ENCODE assay signal across 18 cellular contexts in genomic region chr17:81248649-81249048, GRCh38. TPM values are rescaled to one million over a fixed set of nuclear protein-coding genes. Genes with fewer than 3 reads are reported as not detected.
A peak's percentile ranks its signal among the peaks of the same experiment; 100 is the strongest.
DNase-seq lines count a peak whose midpoint lies in the region; ATAC-seq, FAIRE-seq and TF ChIP-seq lines count a peak whose summit lies in the region.
"Had no signal": no experiment of that assay in that cellular context is flagged by ENCODE, and none has a peak within 500 bp of the region (broad histone marks: within the 10 kb centered on the region; RNA-seq: fewer than 3 reads in every experiment).

No MANE protein-coding gene starts in this region.

- H3K27ac ChIP-seq in H1 (ENCODE audit: low read depth, low read length) (no peak overlapping the region), neural progenitor cell (no peak overlapping the region)
- H3K27ac ChIP-seq: BLaER1 treated with 17β-estradiol and CSF1 and Interleukin-3, amounts not matched to agents 10 nM and 100 nM; KMS-11 had no signal

- peaks cover 3% of the 10 kb centered on the region; the same call in 1 of the 2 replicates for H3K23me2 ChIP-seq in H1 (ENCODE audit: low read depth, low read length)

- H4K8ac ChIP-seq in H1 (ENCODE audit: extremely low read depth, insufficient read depth, low read length) = peak overlapping the region; percentile 57; the same call in 1 of the 2 replicates

- no peak for TF ChIP-seq EP300 in H1 (IDR thresholded peaks at IDR 0.05; ENCODE audit: borderline replicate concordance in 1 of 2, low read depth in 2 of 2, low read length in 2 of 2)

- H3K79me2 ChIP-seq in H1 (ENCODE audit: control insufficient read depth in 1 of 2, insufficient read depth in 2 of 2, low read length in 2 of 2) = no peaks in the 10 kb centered on the region
- H3K79me2 ChIP-seq in neural progenitor cell (ENCODE audit: low read depth) = no peaks in the 10 kb centered on the region

- H3K9me3 ChIP-seq in BE2C = no peaks in the 10 kb centered on the region
- no peaks in the 10 kb centered on the region for H3K9me3 ChIP-seq in H1 (ENCODE audit: insufficient read depth in 2 of 2, low read depth in 1 of 2, low read length in 1 of 2)
- no peaks in the 10 kb centered on the region for H3K9me3 ChIP-seq in neural progenitor cell (ENCODE audit: low read depth)

- no peak overlapping the region for H3K4me3 Mint-ChIP-seq in activated naive CD4-positive, alpha-beta T cell treated with anti-CD3 and anti-CD28 coated beads for 36 hours
- H3K4me3 Mint-ChIP-seq in neural progenitor cell = peak overlapping the region; percentile 53
- H3K4me3 Mint-ChIP-seq in activated T-helper 17 cell treated with anti-CD3 and anti-CD28 coated beads, Interleukin-2, amount 50 U/mL, for 72 hours = no peak overlapping the region
- H3K4me3 Mint-ChIP-seq: CD8-positive, alpha-beta T cell had no signal

- H3K36me3 ChIP-seq in BE2C = no peaks in the 10 kb centered on the region
- H3K36me3 ChIP-seq in H1 (ENCODE audit: control insufficient read depth in 2 of 4, insufficient read depth in 4 of 4, low read length in 3 of 4) = no peaks in the 10 kb centered on the region; a peak in 1 of 8 replicates
- no peaks in the 10 kb centered on the region for H3K36me3 ChIP-seq in neural progenitor cell

- no peak overlapping the region for H3K4ac ChIP-seq in H1 (replicated peaks; ENCODE audit: insufficient read length, low read depth, low read length)

- H2BK12ac ChIP-seq in H1 (ENCODE audit: low read depth, low read length) = no peak overlapping the region

- TF ChIP-seq POLR2A in H1 (IDR thresholded peaks at IDR 0.05; ENCODE audit: control extremely low read depth in 1 of 2, low read depth in 2 of 2, low read length in 2 of 2) = no peak

- H3K14ac ChIP-seq in H1 (ENCODE audit: insufficient read length) = no peak overlapping the region

- H3K4me3 ChIP-seq in BE2C (ENCODE audit: low read depth, low read length) = no peak overlapping the region
- H3K4me3 ChIP-seq in H1 (ENCODE audit: extremely low read depth in 1 of 4, insufficient read depth in 2 of 4, low read depth in 3 of 4, low read length in 4 of 4) = no peak overlapping the region
- no peak overlapping the region for H3K4me3 ChIP-seq in neural progenitor cell
- H3K4me3 ChIP-seq: BLaER1 treated with 17β-estradiol and CSF1 and Interleukin-3, amounts not matched to agents 10 nM and 100 nM; GM12878 had no signal

- 96% methylated on average over 11 of the region's 16 CpGs; no CpG with 5 or more reads in 1 of the 2 experiments for WGBS in H1 (ENCODE audit: extremely low coverage in 1 of 2, insufficient coverage in 1 of 2, insufficient read length in 1 of 2, insufficient replicate concordance in 2 of 2, low coverage in 1 of 2, low lambda C conversion rate in 2 of 2, missing lambda C conversion rate in 1 of 2), 2 experiments

- H3K56ac ChIP-seq in H1 (replicated peaks; ENCODE audit: insufficient read length, low read depth, low read length) = no peak overlapping the region

- FAIRE-seq in H1 (lab: Jason Lieb, UNC) = no peak
- FAIRE-seq: A204.1, GM12878, GM19239 had no signal

- H4K20me1 ChIP-seq in H1 (replicated peaks in 1 of 2; ENCODE audit: control insufficient read depth in 1 of 2, insufficient read depth in 2 of 2, low read length in 2 of 2) (peaks cover 0 to 11% of the 10 kb centered on the region in 2 experiments), neural progenitor cell (ENCODE audit: low read depth) (peaks cover 14% of the 10 kb centered on the region)

- POLR2A ChIA-PET in H1 (lab: Charles Lee; ENCODE audit: partially characterized antibody) = interaction anchor here (1.3 kb wide), 2 partner anchors 9 to 26 kb away, joined by 4 to 6 read pairs; partner anchors contain the start of genes CEP131, NDUFAF8 and TEPSIN

- TF ChIP-seq CTCF in BE2C (IDR thresholded peaks at IDR 0.05; ENCODE audit: low read depth, low read length) (no peak), H1 (IDR thresholded peaks at IDR 0.05; ENCODE audit: control extremely low read depth in 1 of 3, insufficient read depth in 1 of 3, low read depth in 1 of 3, low read length in 3 of 3) (no peak), neural progenitor cell (IDR thresholded peaks at IDR 0.05) (no peak)

- H3K9me3 Mint-ChIP-seq in activated naive CD4-positive, alpha-beta T cell treated with anti-CD3 and anti-CD28 coated beads, Interleukin-2, amount 50 U/mL, for 72 hours = no peaks in the 10 kb centered on the region
- no peaks in the 10 kb centered on the region for H3K9me3 Mint-ChIP-seq in activated naive CD4-positive, alpha-beta T cell treated with anti-CD3 and anti-CD28 coated beads for 36 hours
- no peaks in the 10 kb centered on the region for H3K9me3 Mint-ChIP-seq in neural progenitor cell
- H3K9me3 Mint-ChIP-seq in activated T-helper 17 cell treated with anti-CD3 and anti-CD28 coated beads, Interleukin-2, amount 50 U/mL, for 72 hours = no peaks in the 10 kb centered on the region
- H3K9me3 Mint-ChIP-seq: CD8-positive, alpha-beta T cell had no signal

- DNase-seq in activated naive CD4-positive, alpha-beta T cell treated with anti-CD3 and anti-CD28 coated beads, Interleukin-2, amount 50 U/mL, for 72 hours (ENCODE audit: low spot score in 2 of 2) = no peak
- DNase-seq in activated naive CD4-positive, alpha-beta T cell treated with anti-CD3 and anti-CD28 coated beads for 36 hours = no peak
- peak; percentile 10 for DNase-seq in BE2C
- no peak for DNase-seq in H1 (ENCODE audit: low read depth in 1 of 2, low spot score in 2 of 2)
- no peak for DNase-seq in neural progenitor cell (ENCODE audit: low spot score)
- DNase-seq in ureter (ENCODE audit: low spot score) = no peak
- DNase-seq: CD8-positive, alpha-beta T cell; GOT3; NCI-H187 treated with DMSO at 0.1 percent for 48 hours; NCI-H2227 treated with DMSO at 0.1 percent for 48 hours; NCI-H510A treated with DMSO at 0.1 percent for 48 hours had no signal

- H3K36me3 Mint-ChIP-seq in activated naive CD4-positive, alpha-beta T cell treated with anti-CD3 and anti-CD28 coated beads, Interleukin-2, amount 50 U/mL, for 72 hours = peaks cover 0 to 4% of the 10 kb centered on the region in 2 donors
- peaks cover 9% of the 10 kb centered on the region for H3K36me3 Mint-ChIP-seq in activated naive CD4-positive, alpha-beta T cell treated with anti-CD3 and anti-CD28 coated beads for 36 hours (ENCODE audit: low read depth)
- H3K36me3 Mint-ChIP-seq in neural progenitor cell = peaks cover 6% of the 10 kb centered on the region
- peaks cover 40% of the 10 kb centered on the region for H3K36me3 Mint-ChIP-seq in activated T-helper 17 cell treated with anti-CD3 and anti-CD28 coated beads, Interleukin-2, amount 50 U/mL, for 72 hours (ENCODE audit: low read depth)

- H3K23ac ChIP-seq in H1 (ENCODE audit: insufficient read length) = no peak overlapping the region

- CTCF ChIA-PET in activated naive CD4-positive, alpha-beta T cell treated with anti-CD3 and anti-CD28 coated beads for 36 hours (lab: Charles Lee) = no interaction called here
- CTCF ChIA-PET in H1 (lab: Charles Lee; ENCODE audit: partially characterized antibody) = interaction anchor here (0.8 to 1.3 kb wide), 3 partner anchors 19 to 119 kb away, joined by 3 read pairs; no protein-coding TSS in a partner anchor

- ATAC-seq in activated naive CD4-positive, alpha-beta T cell treated with anti-CD3 and anti-CD28 coated beads, Interleukin-2, amount 50 U/mL, for 72 hours = no peak
- no peak for ATAC-seq in activated T-helper 17 cell treated with anti-CD3 and anti-CD28 coated beads, Interleukin-2, amount 50 U/mL, for 72 hours (replicated peaks)
- ATAC-seq in HG02852 (IDR thresholded peaks at IDR 0.05; ENCODE audit: unreplicated experiment) = no peak
- ATAC-seq: CD8-positive, alpha-beta T cell; GM12878 had no signal

- H3K9ac ChIP-seq in H1 (replicated peaks in 1 of 4; ENCODE audit: extremely low read depth in 1 of 4, low read depth in 3 of 4, low read length in 3 of 4) (no peak overlapping the region), neural progenitor cell (no peak overlapping the region)
- H3K9ac ChIP-seq: BLaER1 treated with 17β-estradiol and CSF1 and Interleukin-3, amounts not matched to agents 10 nM and 100 nM; KMS-11 had no signal

- H3K27me3 ChIP-seq in BE2C (no peaks in the 10 kb centered on the region), H1 (replicated peaks in 1 of 4; ENCODE audit: control insufficient read depth in 3 of 4, extremely low read depth in 1 of 4, insufficient read depth in 3 of 4, low read length in 3 of 4) (no peaks in the 10 kb centered on the region), neural progenitor cell (no peaks in the 10 kb centered on the region)

- H3K27ac Mint-ChIP-seq in activated naive CD4-positive, alpha-beta T cell treated with anti-CD3 and anti-CD28 coated beads, Interleukin-2, amount 50 U/mL, for 72 hours = peak overlapping the region; percentile 2 to 14
- H3K27ac Mint-ChIP-seq in activated naive CD4-positive, alpha-beta T cell treated with anti-CD3 and anti-CD28 coated beads for 36 hours = no peak overlapping the region
- peak overlapping the region; percentile 82 for H3K27ac Mint-ChIP-seq in neural progenitor cell
- H3K27ac Mint-ChIP-seq in activated T-helper 17 cell treated with anti-CD3 and anti-CD28 coated beads, Interleukin-2, amount 50 U/mL, for 72 hours = no peak overlapping the region
- H3K27ac Mint-ChIP-seq: CD8-positive, alpha-beta T cell had no signal

- no peak overlapping the region for H2AK5ac ChIP-seq in H1 (ENCODE audit: low read depth, low read length)

- H3K4me1 ChIP-seq in BE2C (peaks cover 45% of the 10 kb centered on the region), H1 (replicated peaks in 1 of 4; ENCODE audit: control insufficient read depth in 3 of 4, insufficient read depth in 4 of 4, low read length in 3 of 4) (peaks cover 0 to 8% (median 1%) of the 10 kb centered on the region in 4 experiments; a peak in 2 of 7 replicates), neural progenitor cell (no peaks in the 10 kb centered on the region)

- H2AFZ ChIP-seq in H1 (ENCODE audit: low read length) = no peak overlapping the region
- no peak overlapping the region for H2AFZ ChIP-seq in neural progenitor cell (replicated peaks)

- H4K5ac ChIP-seq in H1 (ENCODE audit: insufficient read length, low read depth, low read length) = no peak overlapping the region

- H3K4me1 Mint-ChIP-seq in activated naive CD4-positive, alpha-beta T cell treated with anti-CD3 and anti-CD28 coated beads for 36 hours (ENCODE audit: low read depth) = peaks cover 7% of the 10 kb centered on the region
- H3K4me1 Mint-ChIP-seq in neural progenitor cell = peaks cover 26% of the 10 kb centered on the region
- H3K4me1 Mint-ChIP-seq in activated T-helper 17 cell treated with anti-CD3 and anti-CD28 coated beads, Interleukin-2, amount 50 U/mL, for 72 hours = peaks cover 13% of the 10 kb centered on the region

- no peaks in the 10 kb centered on the region for H3K27me3 Mint-ChIP-seq in activated naive CD4-positive, alpha-beta T cell treated with anti-CD3 and anti-CD28 coated beads for 36 hours (ENCODE audit: low read depth)
- H3K27me3 Mint-ChIP-seq in neural progenitor cell (ENCODE audit: insufficient read depth, low read depth) = peaks cover 7% of the 10 kb centered on the region
- no peaks in the 10 kb centered on the region for H3K27me3 Mint-ChIP-seq in activated T-helper 17 cell treated with anti-CD3 and anti-CD28 coated beads, Interleukin-2, amount 50 U/mL, for 72 hours

- intact Hi-C loops in activated naive CD4-positive, alpha-beta T cell treated with anti-CD3 and anti-CD28 coated beads for 36 hours (cut with micrococcal nuclease) = no loop called here

- no peak overlapping the region for H2BK120ac ChIP-seq in H1 (replicated peaks; ENCODE audit: low read depth, low read length)

- no peak overlapping the region for H2BK5ac ChIP-seq in H1 (ENCODE audit: low read depth, low read length)

- no peak overlapping the region for H2BK20ac ChIP-seq in H1 (ENCODE audit: low read length)

- H3K4me2 ChIP-seq in H1 (ENCODE audit: insufficient read depth in 1 of 2, low read depth in 2 of 2, low read length in 2 of 2) = no peak overlapping the region
- H3K4me2 ChIP-seq in neural progenitor cell = no peak overlapping the region
- H3K4me2 ChIP-seq: BLaER1 treated with 17β-estradiol and CSF1 and Interleukin-3, amounts not matched to agents 10 nM and 100 nM; KMS-11 had no signal

- no peak overlapping the region for H2BK15ac ChIP-seq in H1 (ENCODE audit: low read length)

- TF ChIP-seq RAD21 in H1 (IDR thresholded peaks at IDR 0.05 in 1 of 2, conservative IDR thresholded peaks at IDR 0.05 in 1 of 2; ENCODE audit: low read depth in 2 of 2, low read length in 2 of 2) = no peak

- H4K91ac ChIP-seq in H1 (replicated peaks; ENCODE audit: insufficient read length, low read length) = no peak overlapping the region

- H3F3A ChIP-seq in neural progenitor cell (ENCODE audit: low read depth) = peaks cover 6% of the 10 kb centered on the region

- H3K18ac ChIP-seq in H1 (ENCODE audit: extremely low read depth, low read length) = no peak overlapping the region

- H3K79me1 ChIP-seq in H1 (ENCODE audit: low read depth, low read length) = no peaks in the 10 kb centered on the region

RNA-seq across cellular contexts. Expression of gene NDUFAF8, which starts 9.5 kb away (rescaled TPM):
- total RNA-seq in activated naive CD4-positive, alpha-beta T cell treated with anti-CD3 and anti-CD28 coated beads, Interleukin-2, amount 50 U/mL, for 72 hours = 10 to 100 TPM; 50.1 to 52.5 TPM
- total RNA-seq in activated naive CD4-positive, alpha-beta T cell treated with anti-CD3 and anti-CD28 coated beads for 36 hours = 10 to 100 TPM; 75.7 to 77.0 TPM
- 287 TPM for polyA plus RNA-seq in BE2C (2012; ENCODE audit: insufficient read depth, insufficient read length, low read depth)
- total RNA-seq in H1 (2021; fragmentation: NEBNext Ultra II Directional; extraction: Animal tissue kit (Norgen Biotek cat#: 25700)) = 48.9 and 60.2 TPM in 2 replicates
- 91.1 and 95.6 TPM in 2 replicates for polyA plus RNA-seq in H1 (2011; rRNA removed)
- polyA plus RNA-seq in H1 (2011; cell fraction: cytosol; rRNA removed) = 88.1 TPM
- 56.3 TPM for polyA plus RNA-seq in H1 (2011; cell fraction: nucleus; rRNA removed)
- 123 to 151 TPM (median 134 TPM) in 4 replicates for polyA plus RNA-seq in H1 (2012, experiment 1 of 2)
- polyA plus RNA-seq in H1 (2012, experiment 2 of 2) = 129 TPM
- polyA plus RNA-seq in H1 (2013, experiment 1 of 2) = 160 TPM
- 163 TPM for polyA plus RNA-seq in H1 (2013, experiment 2 of 2)
- 7.2 and 14.2 TPM in 2 replicates for polyA minus RNA-seq in H1 (2011; rRNA and poly(A)+ RNA removed)
- polyA minus RNA-seq in H1 (2011; cell fraction: cytosol; rRNA and poly(A)+ RNA removed) = 20.0 TPM
- 21.6 TPM for polyA minus RNA-seq in H1 (2011; cell fraction: nucleus; rRNA and poly(A)+ RNA removed)
- total RNA-seq in neural progenitor cell (ENCODE audit: low replicate concordance) (29.8 and 34.7 TPM in 2 replicates), ureter (52.9 TPM)
- total RNA-seq in activated T-helper 17 cell treated with anti-CD3 and anti-CD28 coated beads, Interleukin-2, amount 50 U/mL, for 72 hours = 10 to 100 TPM; 33.4 to 68.0 TPM

RNA-seq across cellular contexts. Expression of gene TEPSIN, which starts 9.8 kb away (rescaled TPM):
- 10 to 100 TPM; 23.2 to 38.7 TPM for total RNA-seq in activated naive CD4-positive, alpha-beta T cell treated with anti-CD3 and anti-CD28 coated beads, Interleukin-2, amount 50 U/mL, for 72 hours
- 10 to 100 TPM; 21.7 to 25.9 TPM for total RNA-seq in activated naive CD4-positive, alpha-beta T cell treated with anti-CD3 and anti-CD28 coated beads for 36 hours
- 43.8 TPM for polyA plus RNA-seq in BE2C (2012; ENCODE audit: insufficient read depth, insufficient read length, low read depth)
- total RNA-seq in H1 (2021; fragmentation: NEBNext Ultra II Directional; extraction: Animal tissue kit (Norgen Biotek cat#: 25700)) = 22.9 and 26.0 TPM in 2 replicates
- polyA plus RNA-seq in H1 (2011; rRNA removed) = 28.0 and 59.8 TPM in 2 replicates
- 31.4 TPM for polyA plus RNA-seq in H1 (2011; cell fraction: cytosol; rRNA removed)
- 172 TPM for polyA plus RNA-seq in H1 (2011; cell fraction: nucleus; rRNA removed)
- polyA plus RNA-seq in H1 (2012, experiment 1 of 2) = 16.6 to 27.7 TPM (median 21.3 TPM) in 4 replicates
- polyA plus RNA-seq in H1 (2012, experiment 2 of 2) = 14.6 TPM
- polyA plus RNA-seq in H1 (2013, experiment 1 of 2) = 24.1 TPM
- polyA plus RNA-seq in H1 (2013, experiment 2 of 2) = 19.1 TPM
- polyA minus RNA-seq in H1 (2011; rRNA and poly(A)+ RNA removed) = 7.9 and 10.5 TPM in 2 replicates
- polyA minus RNA-seq in H1 (2011; cell fraction: cytosol; rRNA and poly(A)+ RNA removed) = 19.7 TPM
- 44.0 TPM for polyA minus RNA-seq in H1 (2011; cell fraction: nucleus; rRNA and poly(A)+ RNA removed)
- 20.6 and 28.0 TPM in 2 replicates for total RNA-seq in neural progenitor cell (ENCODE audit: low replicate concordance)
- total RNA-seq in activated T-helper 17 cell treated with anti-CD3 and anti-CD28 coated beads, Interleukin-2, amount 50 U/mL, for 72 hours = 10 to 100 TPM; 26.3 to 35.0 TPM
- total RNA-seq in ureter = 37.1 TPM

RNA-seq across cellular contexts. Expression of gene CEP131, which starts 25.9 kb away (rescaled TPM):
- total RNA-seq in activated naive CD4-positive, alpha-beta T cell treated with anti-CD3 and anti-CD28 coated beads, Interleukin-2, amount 50 U/mL, for 72 hours = 10 to 100 TPM; 10.0 to 14.6 TPM
- total RNA-seq in activated naive CD4-positive, alpha-beta T cell treated with anti-CD3 and anti-CD28 coated beads for 36 hours = 1 to 10 TPM; 9.4 to 9.8 TPM
- 25.5 TPM for polyA plus RNA-seq in BE2C (2012; ENCODE audit: insufficient read depth, insufficient read length, low read depth)
- 22.5 and 23.2 TPM in 2 replicates for total RNA-seq in H1 (2021; fragmentation: NEBNext Ultra II Directional; extraction: Animal tissue kit (Norgen Biotek cat#: 25700))
- polyA plus RNA-seq in H1 (2011; rRNA removed) = 5.9 and 11.5 TPM in 2 replicates
- polyA plus RNA-seq in H1 (2011; cell fraction: cytosol; rRNA removed) = 19.5 TPM
- 51.9 TPM for polyA plus RNA-seq in H1 (2011; cell fraction: nucleus; rRNA removed)
- 12.1 to 30.1 TPM (median 26.5 TPM) in 4 replicates for polyA plus RNA-seq in H1 (2012, experiment 1 of 2)
- polyA plus RNA-seq in H1 (2012, experiment 2 of 2) = 11.9 TPM
- polyA plus RNA-seq in H1 (2013, experiment 1 of 2) = 11.2 TPM
- 10.1 TPM for polyA plus RNA-seq in H1 (2013, experiment 2 of 2)
- 3.9 and 4.0 TPM in 2 replicates for polyA minus RNA-seq in H1 (2011; rRNA and poly(A)+ RNA removed)
- 13.9 TPM for polyA minus RNA-seq in H1 (2011; cell fraction: cytosol; rRNA and poly(A)+ RNA removed)
- polyA minus RNA-seq in H1 (2011; cell fraction: nucleus; rRNA and poly(A)+ RNA removed) = 14.3 TPM
- total RNA-seq in neural progenitor cell (ENCODE audit: low replicate concordance) (7.7 and 40.9 TPM in 2 replicates), ureter (5.4 TPM)
- 10 to 100 TPM in 1 of 2 donors, 1 to 10 TPM in 1; 8.4 to 10.4 TPM for total RNA-seq in activated T-helper 17 cell treated with anti-CD3 and anti-CD28 coated beads, Interleukin-2, amount 50 U/mL, for 72 hours

RNA-seq across cellular contexts. Expression of gene SLC38A10, which starts 46.5 kb away (rescaled TPM):
- 10 to 100 TPM; 19.9 to 72.0 TPM for total RNA-seq in activated naive CD4-positive, alpha-beta T cell treated with anti-CD3 and anti-CD28 coated beads, Interleukin-2, amount 50 U/mL, for 72 hours
- 10 to 100 TPM; 29.1 to 31.9 TPM for total RNA-seq in activated naive CD4-positive, alpha-beta T cell treated with anti-CD3 and anti-CD28 coated beads for 36 hours
- 41.2 TPM for polyA plus RNA-seq in BE2C (2012; ENCODE audit: insufficient read depth, insufficient read length, low read depth)
- 35.7 and 41.0 TPM in 2 replicates for total RNA-seq in H1 (2021; fragmentation: NEBNext Ultra II Directional; extraction: Animal tissue kit (Norgen Biotek cat#: 25700))
- polyA plus RNA-seq in H1 (2011; rRNA removed) = 26.4 and 44.4 TPM in 2 replicates
- 26.3 TPM for polyA plus RNA-seq in H1 (2011; cell fraction: cytosol; rRNA removed)
- 76.9 TPM for polyA plus RNA-seq in H1 (2011; cell fraction: nucleus; rRNA removed)
- 24.8 to 37.5 TPM (median 34.7 TPM) in 4 replicates for polyA plus RNA-seq in H1 (2012, experiment 1 of 2)
- polyA plus RNA-seq in H1 (2012, experiment 2 of 2) = 22.5 TPM
- 29.8 TPM for polyA plus RNA-seq in H1 (2013, experiment 1 of 2)
- polyA plus RNA-seq in H1 (2013, experiment 2 of 2) = 28.9 TPM
- polyA minus RNA-seq in H1 (2011; rRNA and poly(A)+ RNA removed) = 35.9 and 40.0 TPM in 2 replicates
- 38.1 TPM for polyA minus RNA-seq in H1 (2011; cell fraction: cytosol; rRNA and poly(A)+ RNA removed)
- polyA minus RNA-seq in H1 (2011; cell fraction: nucleus; rRNA and poly(A)+ RNA removed) = 47.8 TPM
- 8.3 and 31.4 TPM in 2 replicates for total RNA-seq in neural progenitor cell (ENCODE audit: low replicate concordance)
- 10 to 100 TPM; 58.4 to 71.2 TPM for total RNA-seq in activated T-helper 17 cell treated with anti-CD3 and anti-CD28 coated beads, Interleukin-2, amount 50 U/mL, for 72 hours
- total RNA-seq in ureter = 94.4 TPM

Comparison
In these comparisons a context has a peak if more than half of its experiments do, and no peak if none do; other contexts are left out.
1. H3K27ac Mint-ChIP-seq: peak in activated naive CD4-positive, alpha-beta T cell treated with anti-CD3 and anti-CD28 coated beads, Interleukin-2, amount 50 U/mL, for 72 hours (2 of 2) and neural progenitor cell (single experiment); none in activated naive CD4-positive, alpha-beta T cell treated with anti-CD3 and anti-CD28 coated beads for 36 hours (single experiment) and activated T-helper 17 cell treated with anti-CD3 and anti-CD28 coated beads, Interleukin-2, amount 50 U/mL, for 72 hours (single experiment).